ENCODE assay signal across 25 cellular contexts in the genomic region with DNA sequence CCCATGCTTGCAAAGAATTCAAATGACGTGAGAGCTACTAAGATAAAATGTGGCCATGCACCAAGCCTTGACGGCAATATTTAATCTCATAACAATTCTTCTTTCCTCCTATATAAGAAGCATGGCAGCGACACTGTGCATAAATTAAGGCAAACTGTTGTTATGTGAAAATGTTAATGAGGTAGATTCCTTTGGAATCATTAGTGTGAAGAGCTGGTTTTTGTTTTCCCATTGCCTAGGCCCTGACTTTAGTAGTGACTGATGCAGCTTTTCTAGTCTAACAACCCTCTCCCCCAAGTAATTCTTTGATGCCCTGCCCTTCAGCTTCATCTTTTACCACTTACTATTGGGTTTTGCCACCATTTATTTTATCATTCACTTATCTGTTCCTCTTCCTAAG.
"Had no signal": no experiment of that assay in that cellular context is flagged by ENCODE, and none has a peak within 500 bp of the region (broad histone marks: within the 10 kb centered on the region; RNA-seq: fewer than 3 reads in every experiment).

No MANE protein-coding gene starts in this region.

- FAIRE-seq: endothelial cell of umbilical vein, urothelium cell line had no signal

- H3K36me3 Mint-ChIP-seq: naive B cell had no signal

- H3K4me3 ChIP-seq: ascending aorta, breast epithelium, esophagus squamous epithelium, left ventricle myocardium inferior, mucosa of descending colon, ovary, psoas muscle, tibial artery had no signal

- H3K36me3 ChIP-seq: breast epithelium, ovary had no signal

- H3K9me3 ChIP-seq: ascending aorta, breast epithelium, esophagus squamous epithelium, left ventricle myocardium inferior, mucosa of descending colon, ovary, psoas muscle, SK-N-SH, tibial artery had no signal

- H3K4me2 ChIP-seq: SK-N-SH had no signal

- H3K4me1 ChIP-seq: ascending aorta, breast epithelium, esophagus squamous epithelium, left ventricle myocardium inferior, psoas muscle, tibial artery had no signal

- ATAC-seq: mucosa of descending colon; psoas muscle; right cardiac atrium; stimulated activated naive CD8-positive, alpha-beta T cell treated with anti-CD3 and anti-CD28 coated beads, Interleukin-15, Interleukin-2, amounts not matched to agents 100 U/mL and 50 U/mL, for 24 hours; T-cell had no signal

- H3K9ac ChIP-seq: SK-N-SH had no signal

- H3K27me3 ChIP-seq: ascending aorta, breast epithelium, esophagus squamous epithelium, ovary, tibial artery had no signal

- H3K9me3 Mint-ChIP-seq: immature natural killer cell, naive B cell, T-cell had no signal

- H3K27ac ChIP-seq: ascending aorta, breast epithelium, esophagus squamous epithelium, left ventricle myocardium inferior, ovary, psoas muscle, tibial artery had no signal

- H3K27me3 Mint-ChIP-seq: naive B cell, T-cell had no signal

- H3K4me1 Mint-ChIP-seq: immature natural killer cell, naive B cell had no signal

- DNase-seq: activated CD4-positive, alpha-beta T cell treated with anti-CD3 and anti-CD28 coated beads, Interleukin-2, amount 50 U/mL, for 1 hour; activated CD4-positive, CD25-positive, alpha-beta regulatory T cell treated with anti-CD3 and anti-CD28 coated beads, Interleukin-2, amount 50 U/mL, for 72 hours; activated CD8-positive, alpha-beta memory T cell treated with anti-CD3 and anti-CD28 coated beads for 24 hours; activated CD8-positive, alpha-beta memory T cell treated with anti-CD3 and anti-CD28 coated beads, Interleukin-2, amount 50 U/mL, for 48 hours; activated gamma-delta T cell; effector CD8-positive, alpha-beta T cell; esophagus squamous epithelium; immature natural killer cell; kidney glomerular epithelial cell; left ventricle myocardium inferior; mammary epithelial cell; mucosa of descending colon; naive B cell; ovary; psoas muscle; right cardiac atrium; SK-N-SH; stimulated activated naive CD8-positive, alpha-beta T cell treated with anti-CD3 and anti-CD28 coated beads, Interleukin-15, Interleukin-2, amounts not matched to agents 100 U/mL and 50 U/mL, for 24 hours; substantia nigra; T-cell; tibial artery had no signal

- H3K4me3 Mint-ChIP-seq: immature natural killer cell, naive B cell, T-cell had no signal
